Comparison of ENCODE assay signal across 9 cellular contexts in genomic region chr11:47406896-47407745, GRCh38. TPM values are rescaled to one million over a fixed set of nuclear protein-coding genes. Genes with fewer than 3 reads are reported as not detected.
DNase-seq lines count a peak whose midpoint lies in the region; ATAC-seq and TF ChIP-seq lines count a peak whose summit lies in the region.
"Had no signal": no experiment of that assay in that cellular context is flagged by ENCODE, and none has a peak within 500 bp of the region (broad histone marks: within the 10 kb centered on the region; RNA-seq: fewer than 3 reads in every experiment).

No MANE protein-coding gene starts in this region.

- no peak for ATAC-seq in stimulated activated naive CD8-positive, alpha-beta T cell treated with anti-CD3 and anti-CD28 coated beads, Interleukin-15, Interleukin-2, amounts not matched to agents 100 U/mL and 50 U/mL, for 24 hours
- ATAC-seq in lower lobe of right lung, result peak in 1 of 2 donors; percentile 0

- TF ChIP-seq CTCF in astrocyte of the spinal cord (IDR thresholded peaks at IDR 0.05; ENCODE audit: low read depth, low read length) (no peak), lower lobe of right lung (IDR thresholded peaks at IDR 0.05) (no peak), uterus (IDR thresholded peaks at IDR 0.05) (no peak)

- peak overlapping the region; percentile 91 for H3K4me3 Mint-ChIP-seq in stimulated activated naive CD8-positive, alpha-beta T cell treated with anti-CD3 and anti-CD28 coated beads, Interleukin-15, Interleukin-2, amounts not matched to agents 100 ng/mL and 50 ng/mL, for 24 hours

- in situ Hi-C loops in astrocyte of the spinal cord (cut with HindIII; ENCODE audit: low sequenced_read_pairs), result no loop called here

- H3K27me3 ChIP-seq in lower lobe of right lung (ENCODE audit: low read depth) (no peaks in the 10 kb centered on the region), uterus (no peaks in the 10 kb centered on the region)

- intact Hi-C loops in lower lobe of right lung (cut with DNase I), result no loop called here
- intact Hi-C loops in uterus (cut with DNase I; ENCODE audit: low total_unique reads), result no loop called here

- TF ChIP-seq POLR2A in uterus (IDR thresholded peaks at IDR 0.05), result no peak

- DNase-seq in stimulated activated naive CD8-positive, alpha-beta T cell treated with anti-CD3 and anti-CD28 coated beads, Interleukin-15, Interleukin-2, amounts not matched to agents 100 U/mL and 50 U/mL, for 24 hours, result no peak
- DNase-seq in astrocyte of the spinal cord (ENCODE audit: low read depth, low spot score), result no peak
- no peak for DNase-seq in lower lobe of right lung
- no peak for DNase-seq in uterus
- no peak for DNase-seq in HK-2 (ENCODE audit: unreplicated experiment)
- no peak for DNase-seq in amniotic stem cell (lab: John Stamatoyannopoulos, UW)
- DNase-seq in HPDE6-E6E7 (ENCODE audit: extremely low spot score), result no peak

- H3K27ac ChIP-seq in lower lobe of right lung (peak overlapping the region; percentile 87), uterus (peak overlapping the region; percentile 94 to 97)

- H3K9me3 ChIP-seq in lower lobe of right lung, result no peaks in the 10 kb centered on the region
- H3K9me3 ChIP-seq in uterus, result no peaks in the 10 kb centered on the region

- H3K4me3 ChIP-seq in astrocyte of the spinal cord (ENCODE audit: low read depth, low read length), result peak overlapping the region; percentile 61
- peak overlapping the region; percentile 76 for H3K4me3 ChIP-seq in lower lobe of right lung
- peak overlapping the region; percentile 48 to 50 for H3K4me3 ChIP-seq in uterus

- H3K27me3 Mint-ChIP-seq in stimulated activated naive CD8-positive, alpha-beta T cell treated with anti-CD3 and anti-CD28 coated beads, Interleukin-15, Interleukin-2, amounts not matched to agents 100 ng/mL and 50 ng/mL, for 24 hours, result no peaks in the 10 kb centered on the region

- H3K4me1 Mint-ChIP-seq in stimulated activated naive CD8-positive, alpha-beta T cell treated with anti-CD3 and anti-CD28 coated beads, Interleukin-15, Interleukin-2, amounts not matched to agents 100 ng/mL and 50 ng/mL, for 24 hours (ENCODE audit: low read depth), result peaks cover 18% of the 10 kb centered on the region

- peaks cover 4% of the 10 kb centered on the region for H3K36me3 ChIP-seq in lower lobe of right lung
- no peaks in the 10 kb centered on the region for H3K36me3 ChIP-seq in uterus

- peaks cover 32% of the 10 kb centered on the region for H3K4me1 ChIP-seq in lower lobe of right lung
- H3K4me1 ChIP-seq in uterus, result peaks cover 3 to 25% of the 10 kb centered on the region in 2 donors

- peak overlapping the region; percentile 96 for H3K27ac Mint-ChIP-seq in stimulated activated naive CD8-positive, alpha-beta T cell treated with anti-CD3 and anti-CD28 coated beads, Interleukin-15, Interleukin-2, amounts not matched to agents 100 ng/mL and 50 ng/mL, for 24 hours

- H3K9me3 Mint-ChIP-seq in stimulated activated naive CD8-positive, alpha-beta T cell treated with anti-CD3 and anti-CD28 coated beads, Interleukin-15, Interleukin-2, amounts not matched to agents 100 ng/mL and 50 ng/mL, for 24 hours, result no peaks in the 10 kb centered on the region

- H3K36me3 Mint-ChIP-seq in stimulated activated naive CD8-positive, alpha-beta T cell treated with anti-CD3 and anti-CD28 coated beads, Interleukin-15, Interleukin-2, amounts not matched to agents 100 ng/mL and 50 ng/mL, for 24 hours (ENCODE audit: low read depth), result no peaks in the 10 kb centered on the region

RNA-seq across cellular contexts. Expression of gene SLC39A13, which starts 1.3 kb away (rescaled TPM):
- 48.0 TPM for total RNA-seq in lower lobe of right lung
- total RNA-seq in uterus, result 10 to 100 TPM; 30.9 to 79.2 (median 64.2) TPM

RNA-seq across cellular contexts. Expression of gene PSMC3, which starts 19.1 kb away (rescaled TPM):
- total RNA-seq in lower lobe of right lung (77.1 TPM), uterus (100 to 1,000 TPM in 1 of 4 donors, 10 to 100 TPM in 3; 43.8 to 161 (median 96.2) TPM)

RNA-seq across cellular contexts. Expression of gene SPI1, which starts 28.8 kb away (rescaled TPM):
- total RNA-seq in lower lobe of right lung, result 295 TPM
- 1 to 10 TPM; 4.9 to 9.7 (median 7.6) TPM for total RNA-seq in uterus
- total RNA-seq: glomerular endothelial cell had no signal

RNA-seq across cellular contexts. Expression of gene RAPSN, which starts 41.8 kb away (rescaled TPM):
- total RNA-seq in lower lobe of right lung, result 1.2 TPM
- under 1 TPM in 1 of 4 donors, not detected in 3; 0.41 TPM for total RNA-seq in uterus
- total RNA-seq: glomerular endothelial cell had no signal

RNA-seq across cellular contexts. Expression of gene MYBPC3, which starts 54.6 kb away (rescaled TPM):
- total RNA-seq in lower lobe of right lung, result 0.86 TPM
- total RNA-seq in uterus, result under 1 TPM in 2 of 4 donors, not detected in 2; 0.09 to 0.14 TPM
- total RNA-seq: glomerular endothelial cell had no signal

Comparison
In these comparisons a context has a peak if more than half of its experiments do, and no peak if none do; other contexts are left out.
1. RNA of gene SPI1, which starts 28.8 kb away (total RNA-seq): 295 TPM in lower lobe of right lung (single experiment); 4.9 to 9.7 TPM in uterus; every median in the first group is over 10 times any median in the second.
2. Peak in every context shown above with its lines, with median percentiles within 50 percentile points of each other: H3K4me3 ChIP-seq.